In the genomic region with DNA sequence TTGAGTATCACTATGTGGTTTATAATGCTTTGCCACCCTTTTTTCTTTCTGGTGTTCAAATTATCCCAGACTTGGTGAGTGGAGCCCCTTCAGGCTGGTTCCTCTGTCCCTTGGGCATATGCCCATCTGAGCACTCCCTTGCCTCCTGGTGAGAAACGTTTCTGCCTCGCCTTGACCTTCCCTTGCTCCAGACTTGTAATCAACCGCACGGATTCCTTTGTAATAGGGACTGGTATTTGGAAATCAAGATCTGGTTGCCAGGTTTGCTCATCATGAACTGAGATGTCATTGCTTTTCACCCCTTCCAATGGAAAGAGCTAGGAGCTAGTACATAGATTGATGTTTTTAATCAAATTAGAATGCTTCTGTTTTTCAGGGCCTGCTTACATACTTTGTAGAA, we compare ENCODE assay signal across 16 cellular contexts. TPM values are rescaled to one million over a fixed set of nuclear protein-coding genes. Genes with fewer than 3 reads are reported as not detected.
DNase-seq lines count a peak whose midpoint lies in the region; ATAC-seq and TF ChIP-seq lines count a peak whose summit lies in the region.
"Had no signal": no experiment of that assay in that cellular context is flagged by ENCODE, and none has a peak within 500 bp of the region (broad histone marks: within the 10 kb centered on the region; RNA-seq: fewer than 3 reads in every experiment).

No MANE protein-coding gene starts in this region.

- H4K20me1 ChIP-seq in BLaER1 treated with 17β-estradiol and CSF1 and Interleukin-3, amounts not matched to agents 10 nM and 100 nM, result peaks cover 38 to 100% (median 68%) of the 10 kb centered on the region in 11 experiments; a peak in 21 of 22 replicates

- no peaks in the 10 kb centered on the region for H3K9me3 Mint-ChIP-seq in chondrocyte (ENCODE audit: low read depth)
- H3K9me3 Mint-ChIP-seq: naive thymus-derived CD4-positive, alpha-beta T cell had no signal

- no peak for TF ChIP-seq CTCF in choroid plexus epithelial cell (conservative IDR thresholded peaks at IDR 0.05; ENCODE audit: low read depth, low read length)
- TF ChIP-seq CTCF in chondrocyte (IDR thresholded peaks at IDR 0.05), result no peak

- H3K4me1 Mint-ChIP-seq in chondrocyte (ENCODE audit: low read depth), result peaks cover 22% of the 10 kb centered on the region

- no peaks in the 10 kb centered on the region for H3K27me3 Mint-ChIP-seq in chondrocyte (ENCODE audit: low read depth)
- H3K27me3 Mint-ChIP-seq: brain; naive thymus-derived CD4-positive, alpha-beta T cell had no signal

- no peak overlapping the region for H3K9ac ChIP-seq in BLaER1 treated with 17β-estradiol and CSF1 and Interleukin-3, amounts not matched to agents 10 nM and 100 nM

- H3K27me3 ChIP-seq in BLaER1 treated with 17β-estradiol and CSF1 and Interleukin-3, amounts not matched to agents 10 nM and 100 nM, result no peaks in the 10 kb centered on the region

- DNase-seq in NCI-H226 (peak; percentile 70), choroid plexus epithelial cell (ENCODE audit: low read depth) (peak; percentile 41), renal cortical epithelial cell (ENCODE audit: low read depth) (peak; percentile 25), chondrocyte (ENCODE audit: low spot score) (no peak), C1 segment of cervical spinal cord (lab: John Stamatoyannopoulos, UW) (no peak), caudate nucleus (lab: John Stamatoyannopoulos, UW) (no peak)
- DNase-seq: activated CD8-positive, alpha-beta memory T cell treated with anti-CD3 and anti-CD28 coated beads for 24 hours; activated effector memory CD4-positive, alpha-beta T cell treated with Interleukin-2 at 50 U/mL for 16 hours; effector CD8-positive, alpha-beta T cell; foreskin melanocyte; naive thymus-derived CD4-positive, alpha-beta T cell; NCI-H187 treated with DMSO at 0.1 percent for 48 hours; NCI-H526 treated with DMSO at 0.1 percent for 48 hours had no signal

- no peak overlapping the region for H3K27ac ChIP-seq in BLaER1 treated with 17β-estradiol and CSF1 and Interleukin-3, amounts not matched to agents 10 nM and 100 nM
- H3K27ac ChIP-seq in caudate nucleus (ENCODE audit: low read depth, low read length), result no peak overlapping the region

- H3K4me3 Mint-ChIP-seq in chondrocyte (ENCODE audit: unreplicated experiment), result no peak overlapping the region
- H3K4me3 Mint-ChIP-seq: brain had no signal

- H3K36me3 Mint-ChIP-seq in chondrocyte (ENCODE audit: low read depth), result no peaks in the 10 kb centered on the region

- peaks cover 47 to 90% (median 67%) of the 10 kb centered on the region in 10 experiments for H3K4me1 ChIP-seq in BLaER1 treated with 17β-estradiol and CSF1 and Interleukin-3, amounts not matched to agents 10 nM and 100 nM

- ATAC-seq in HG03045 (IDR thresholded peaks at IDR 0.05; ENCODE audit: unreplicated experiment), result no peak
- ATAC-seq: naive thymus-derived CD4-positive, alpha-beta T cell had no signal

- peak overlapping the region in 8 of 11 experiments; percentile 54 to 93 (median 80); a peak in 14 of 22 replicates for H3K4me2 ChIP-seq in BLaER1 treated with 17β-estradiol and CSF1 and Interleukin-3, amounts not matched to agents 10 nM and 100 nM

- H3K36me3 ChIP-seq in BLaER1 treated with 17β-estradiol and CSF1 and Interleukin-3, amounts not matched to agents 10 nM and 100 nM, result peaks cover 0 to 58% (median 12%) of the 10 kb centered on the region in 11 experiments; a peak in 13 of 22 replicates

- peaks cover 0 to 15% (median 6%) of the 10 kb centered on the region in 11 experiments; a peak in 10 of 22 replicates for H3K9me3 ChIP-seq in BLaER1 treated with 17β-estradiol and CSF1 and Interleukin-3, amounts not matched to agents 10 nM and 100 nM (replicated peaks in 1 of 11)

- no peak overlapping the region for H3K4me3 ChIP-seq in BLaER1 treated with 17β-estradiol and CSF1 and Interleukin-3, amounts not matched to agents 10 nM and 100 nM
- no peak overlapping the region for H3K4me3 ChIP-seq in choroid plexus epithelial cell (ENCODE audit: low read depth, low read length)

- H3K27ac Mint-ChIP-seq in chondrocyte (ENCODE audit: unreplicated experiment), result no peak overlapping the region
- H3K27ac Mint-ChIP-seq: brain had no signal

RNA-seq across cellular contexts. Expression of gene SEC14L1, which starts 43.7 kb away (rescaled TPM):
- total RNA-seq in renal cortical epithelial cell (49.1 and 112 TPM in 2 replicates), chondrocyte (47.1 to 60.0 TPM (median 51.8 TPM) in 3 replicates)

Comparison
In these comparisons a context has a peak if more than half of its experiments do, and no peak if none do; other contexts are left out.
1. DNase-seq: peak in NCI-H226 (single experiment), choroid plexus epithelial cell (single experiment) and renal cortical epithelial cell (single experiment); none in chondrocyte (single experiment), C1 segment of cervical spinal cord (0 of 14) and caudate nucleus (0 of 61).